Comparison of ENCODE assay signal across 1 cellular context in the genomic region with DNA sequence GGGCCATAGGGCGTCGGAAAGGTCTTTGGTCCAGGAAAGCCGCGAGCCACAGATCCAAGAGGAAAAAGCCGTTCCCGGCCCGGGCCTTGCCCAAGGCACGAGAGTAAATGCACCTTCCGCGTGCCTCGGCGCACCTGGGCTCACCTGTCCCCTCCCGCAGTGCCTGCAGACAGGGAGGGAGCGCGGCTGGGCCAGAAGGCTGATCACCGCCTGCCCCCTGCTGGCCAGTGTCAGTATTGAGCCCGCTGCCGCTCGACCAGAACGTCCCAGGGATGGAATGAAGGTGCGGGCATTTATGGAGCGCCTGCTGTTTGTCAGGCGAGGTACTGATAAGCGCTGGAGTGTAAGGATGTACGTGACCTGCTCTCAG.
TF ChIP-seq lines count a peak whose summit lies in the region.

No MANE protein-coding gene starts in this region.

TF ChIP-seq in GM12878, 131 proteins besides CTCF, POLR2A, EP300 and RAD21 (continued from another document and continues in another):
- TF ChIP-seq, protein P1, sequence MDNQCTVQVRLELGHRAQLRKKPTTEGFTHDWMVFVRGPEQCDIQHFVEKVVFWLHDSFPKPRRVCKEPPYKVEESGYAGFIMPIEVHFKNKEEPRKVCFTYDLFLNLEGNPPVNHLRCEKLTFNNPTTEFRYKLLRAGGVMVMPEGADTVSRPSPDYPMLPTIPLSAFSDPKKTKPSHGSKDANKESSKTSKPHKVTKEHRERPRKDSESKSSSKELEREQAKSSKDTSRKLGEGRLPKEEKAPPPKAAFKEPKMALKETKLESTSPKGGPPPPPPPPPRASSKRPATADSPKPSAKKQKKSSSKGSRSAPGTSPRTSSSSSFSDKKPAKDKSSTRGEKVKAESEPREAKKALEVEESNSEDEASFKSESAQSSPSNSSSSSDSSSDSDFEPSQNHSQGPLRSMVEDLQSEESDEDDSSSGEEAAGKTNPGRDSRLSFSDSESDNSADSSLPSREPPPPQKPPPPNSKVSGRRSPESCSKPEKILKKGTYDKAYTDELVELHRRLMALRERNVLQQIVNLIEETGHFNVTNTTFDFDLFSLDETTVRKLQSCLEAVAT (IDR thresholded peaks at IDR 0.05), result 0 out of 2 replicates have a peak, but pooled peaks have one; percentile 17
- TF ChIP-seq YY1 (IDR thresholded peaks at IDR 0.05; ENCODE audit: low read depth, low read length), result peak; percentile 77
- no peak for TF ChIP-seq POLR2AphosphoS2 (IDR thresholded peaks at IDR 0.05; ENCODE audit: low read depth, low read length)
- TF ChIP-seq CHD4 (IDR thresholded peaks at IDR 0.05), result no peak
- 0 out of 2 replicates have a peak, but pooled peaks have one; percentile 19 for TF ChIP-seq TCF3 (IDR thresholded peaks at IDR 0.05; ENCODE audit: borderline replicate concordance, insufficient read depth, low read depth, low read length)
- TF ChIP-seq NBN (IDR thresholded peaks at IDR 0.05), result 0 out of 2 replicates have a peak, but pooled peaks have one; percentile 45
- TF ChIP-seq, protein P2, sequence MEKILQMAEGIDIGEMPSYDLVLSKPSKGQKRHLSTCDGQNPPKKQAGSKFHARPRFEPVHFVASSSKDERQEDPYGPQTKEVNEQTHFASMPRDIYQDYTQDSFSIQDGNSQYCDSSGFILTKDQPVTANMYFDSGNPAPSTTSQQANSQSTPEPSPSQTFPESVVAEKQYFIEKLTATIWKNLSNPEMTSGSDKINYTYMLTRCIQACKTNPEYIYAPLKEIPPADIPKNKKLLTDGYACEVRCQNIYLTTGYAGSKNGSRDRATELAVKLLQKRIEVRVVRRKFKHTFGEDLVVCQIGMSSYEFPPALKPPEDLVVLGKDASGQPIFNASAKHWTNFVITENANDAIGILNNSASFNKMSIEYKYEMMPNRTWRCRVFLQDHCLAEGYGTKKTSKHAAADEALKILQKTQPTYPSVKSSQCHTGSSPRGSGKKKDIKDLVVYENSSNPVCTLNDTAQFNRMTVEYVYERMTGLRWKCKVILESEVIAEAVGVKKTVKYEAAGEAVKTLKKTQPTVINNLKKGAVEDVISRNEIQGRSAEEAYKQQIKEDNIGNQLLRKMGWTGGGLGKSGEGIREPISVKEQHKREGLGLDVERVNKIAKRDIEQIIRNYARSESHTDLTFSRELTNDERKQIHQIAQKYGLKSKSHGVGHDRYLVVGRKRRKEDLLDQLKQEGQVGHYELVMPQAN (conservative IDR thresholded peaks at IDR 0.05), result no peak
- TF ChIP-seq NRF1 (conservative IDR thresholded peaks at IDR 0.05; ENCODE audit: low read depth, low read length), result no peak
- no peak for TF ChIP-seq JUNB (IDR thresholded peaks at IDR 0.05)
- TF ChIP-seq RELA (IDR thresholded peaks at IDR 0.05; ENCODE audit: borderline replicate concordance, partially characterized antibody), result peak; percentile 15
- TF ChIP-seq SMARCA5 (IDR thresholded peaks at IDR 0.05), result peak; percentile 85
- TF ChIP-seq HCFC1 (IDR thresholded peaks at IDR 0.05; ENCODE audit: low read length), result 0 out of 2 replicates have a peak, but pooled peaks have one; percentile 12
- TF ChIP-seq IRF4 (IDR thresholded peaks at IDR 0.05; ENCODE audit: low read depth, low read length), result no peak
- 0 out of 2 replicates have a peak, but pooled peaks have one; percentile 70 for TF ChIP-seq RB1 (IDR thresholded peaks at IDR 0.05; ENCODE audit: borderline replicate concordance)
- TF ChIP-seq, protein P3, sequence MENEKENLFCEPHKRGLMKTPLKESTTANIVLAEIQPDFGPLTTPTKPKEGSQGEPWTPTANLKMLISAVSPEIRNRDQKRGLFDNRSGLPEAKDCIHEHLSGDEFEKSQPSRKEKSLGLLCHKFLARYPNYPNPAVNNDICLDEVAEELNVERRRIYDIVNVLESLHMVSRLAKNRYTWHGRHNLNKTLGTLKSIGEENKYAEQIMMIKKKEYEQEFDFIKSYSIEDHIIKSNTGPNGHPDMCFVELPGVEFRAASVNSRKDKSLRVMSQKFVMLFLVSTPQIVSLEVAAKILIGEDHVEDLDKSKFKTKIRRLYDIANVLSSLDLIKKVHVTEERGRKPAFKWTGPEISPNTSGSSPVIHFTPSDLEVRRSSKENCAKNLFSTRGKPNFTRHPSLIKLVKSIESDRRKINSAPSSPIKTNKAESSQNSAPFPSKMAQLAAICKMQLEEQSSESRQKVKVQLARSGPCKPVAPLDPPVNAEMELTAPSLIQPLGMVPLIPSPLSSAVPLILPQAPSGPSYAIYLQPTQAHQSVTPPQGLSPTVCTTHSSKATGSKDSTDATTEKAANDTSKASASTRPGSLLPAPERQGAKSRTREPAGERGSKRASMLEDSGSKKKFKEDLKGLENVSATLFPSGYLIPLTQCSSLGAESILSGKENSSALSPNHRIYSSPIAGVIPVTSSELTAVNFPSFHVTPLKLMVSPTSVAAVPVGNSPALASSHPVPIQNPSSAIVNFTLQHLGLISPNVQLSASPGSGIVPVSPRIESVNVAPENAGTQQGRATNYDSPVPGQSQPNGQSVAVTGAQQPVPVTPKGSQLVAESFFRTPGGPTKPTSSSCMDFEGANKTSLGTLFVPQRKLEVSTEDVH (IDR thresholded peaks at IDR 0.05; ENCODE audit: low read depth, partially characterized antibody), result no peak
- 0 out of 2 replicates have a peak, but pooled peaks have one; percentile 36 for TF ChIP-seq PAX5 (IDR thresholded peaks at IDR 0.05; ENCODE audit: borderline replicate concordance, low read depth, low read length)
- TF ChIP-seq ZNF207 (IDR thresholded peaks at IDR 0.05; ENCODE audit: borderline replicate concordance), result 0 out of 2 replicates have a peak, but pooled peaks have one; percentile 55
- TF ChIP-seq SMC3 (IDR thresholded peaks at IDR 0.05; ENCODE audit: borderline replicate concordance, low read length), result peak; percentile 97
- TF ChIP-seq POU2F2 (IDR thresholded peaks at IDR 0.05; ENCODE audit: borderline replicate concordance, low read depth, low read length), result peak; percentile 32; the same call in 1 of the 3 replicates
- TF ChIP-seq GABPA (IDR thresholded peaks at IDR 0.05; ENCODE audit: low read depth), result no peak
- TF ChIP-seq ESRRA (IDR thresholded peaks at IDR 0.05; ENCODE audit: low read length), result peak; percentile 38; the same call in 1 of the 2 replicates
- TF ChIP-seq, protein P4, sequence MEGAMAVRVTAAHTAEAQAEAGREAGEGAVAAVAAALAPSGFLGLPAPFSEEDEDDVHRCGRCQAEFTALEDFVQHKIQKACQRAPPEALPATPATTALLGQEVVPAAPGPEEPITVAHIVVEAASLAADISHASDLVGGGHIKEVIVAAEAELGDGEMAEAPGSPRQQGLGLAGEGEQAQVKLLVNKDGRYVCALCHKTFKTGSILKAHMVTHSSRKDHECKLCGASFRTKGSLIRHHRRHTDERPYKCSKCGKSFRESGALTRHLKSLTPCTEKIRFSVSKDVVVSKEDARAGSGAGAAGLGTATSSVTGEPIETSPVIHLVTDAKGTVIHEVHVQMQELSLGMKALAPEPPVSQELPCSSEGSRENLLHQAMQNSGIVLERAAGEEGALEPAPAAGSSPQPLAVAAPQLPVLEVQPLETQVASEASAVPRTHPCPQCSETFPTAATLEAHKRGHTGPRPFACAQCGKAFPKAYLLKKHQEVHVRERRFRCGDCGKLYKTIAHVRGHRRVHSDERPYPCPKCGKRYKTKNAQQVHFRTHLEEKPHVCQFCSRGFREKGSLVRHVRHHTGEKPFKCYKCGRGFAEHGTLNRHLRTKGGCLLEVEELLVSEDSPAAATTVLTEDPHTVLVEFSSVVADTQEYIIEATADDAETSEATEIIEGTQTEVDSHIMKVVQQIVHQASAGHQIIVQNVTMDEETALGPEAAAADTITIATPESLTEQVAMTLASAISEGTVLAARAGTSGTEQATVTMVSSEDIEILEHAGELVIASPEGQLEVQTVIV (IDR thresholded peaks at IDR 0.05; ENCODE audit: borderline replicate concordance, partially characterized antibody), result no peak
- no peak for TF ChIP-seq TAF1 (IDR thresholded peaks at IDR 0.05; ENCODE audit: borderline replicate concordance, low read depth, low read length)
- TF ChIP-seq, protein P5, sequence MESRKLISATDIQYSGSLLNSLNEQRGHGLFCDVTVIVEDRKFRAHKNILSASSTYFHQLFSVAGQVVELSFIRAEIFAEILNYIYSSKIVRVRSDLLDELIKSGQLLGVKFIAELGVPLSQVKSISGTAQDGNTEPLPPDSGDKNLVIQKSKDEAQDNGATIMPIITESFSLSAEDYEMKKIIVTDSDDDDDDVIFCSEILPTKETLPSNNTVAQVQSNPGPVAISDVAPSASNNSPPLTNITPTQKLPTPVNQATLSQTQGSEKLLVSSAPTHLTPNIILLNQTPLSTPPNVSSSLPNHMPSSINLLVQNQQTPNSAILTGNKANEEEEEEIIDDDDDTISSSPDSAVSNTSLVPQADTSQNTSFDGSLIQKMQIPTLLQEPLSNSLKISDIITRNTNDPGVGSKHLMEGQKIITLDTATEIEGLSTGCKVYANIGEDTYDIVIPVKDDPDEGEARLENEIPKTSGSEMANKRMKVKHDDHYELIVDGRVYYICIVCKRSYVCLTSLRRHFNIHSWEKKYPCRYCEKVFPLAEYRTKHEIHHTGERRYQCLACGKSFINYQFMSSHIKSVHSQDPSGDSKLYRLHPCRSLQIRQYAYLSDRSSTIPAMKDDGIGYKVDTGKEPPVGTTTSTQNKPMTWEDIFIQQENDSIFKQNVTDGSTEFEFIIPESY (IDR thresholded peaks at IDR 0.05), result 0 out of 2 replicates have a peak, but pooled peaks have one; percentile 21
- TF ChIP-seq, protein P6, sequence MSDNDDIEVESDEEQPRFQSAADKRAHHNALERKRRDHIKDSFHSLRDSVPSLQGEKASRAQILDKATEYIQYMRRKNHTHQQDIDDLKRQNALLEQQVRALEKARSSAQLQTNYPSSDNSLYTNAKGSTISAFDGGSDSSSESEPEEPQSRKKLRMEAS (IDR thresholded peaks at IDR 0.05; ENCODE audit: low read depth, low read length), result no peak
- no peak for TF ChIP-seq RUNX3 (IDR thresholded peaks at IDR 0.05; ENCODE audit: low read length)
- TF ChIP-seq, protein P7, sequence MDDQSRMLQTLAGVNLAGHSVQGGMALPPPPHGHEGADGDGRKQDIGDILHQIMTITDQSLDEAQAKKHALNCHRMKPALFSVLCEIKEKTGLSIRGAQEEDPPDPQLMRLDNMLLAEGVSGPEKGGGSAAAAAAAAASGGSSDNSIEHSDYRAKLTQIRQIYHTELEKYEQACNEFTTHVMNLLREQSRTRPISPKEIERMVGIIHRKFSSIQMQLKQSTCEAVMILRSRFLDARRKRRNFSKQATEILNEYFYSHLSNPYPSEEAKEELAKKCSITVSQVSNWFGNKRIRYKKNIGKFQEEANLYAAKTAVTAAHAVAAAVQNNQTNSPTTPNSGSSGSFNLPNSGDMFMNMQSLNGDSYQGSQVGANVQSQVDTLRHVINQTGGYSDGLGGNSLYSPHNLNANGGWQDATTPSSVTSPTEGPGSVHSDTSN (IDR thresholded peaks at IDR 0.05; ENCODE audit: insufficient replicate concordance, low read depth, low read length), result no peak
- no peak for TF ChIP-seq SREBF2 (IDR thresholded peaks at IDR 0.05; ENCODE audit: low read length)
- TF ChIP-seq MEF2B (IDR thresholded peaks at IDR 0.05; ENCODE audit: partially characterized antibody, poor library complexity, severe bottlenecking), result no peak
- TF ChIP-seq, protein P8, sequence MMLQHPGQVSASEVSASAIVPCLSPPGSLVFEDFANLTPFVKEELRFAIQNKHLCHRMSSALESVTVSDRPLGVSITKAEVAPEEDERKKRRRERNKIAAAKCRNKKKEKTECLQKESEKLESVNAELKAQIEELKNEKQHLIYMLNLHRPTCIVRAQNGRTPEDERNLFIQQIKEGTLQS (IDR thresholded peaks at IDR 0.05; ENCODE audit: borderline replicate concordance, extremely low read depth, low read depth, low read length), result no peak
- no peak for TF ChIP-seq GATAD2B (conservative IDR thresholded peaks at IDR 0.05; ENCODE audit: low read depth)
- no peak for TF ChIP-seq WRNIP1 (IDR thresholded peaks at IDR 0.05; ENCODE audit: borderline replicate concordance, low read depth, low read length)
- TF ChIP-seq CHD2 (IDR thresholded peaks at IDR 0.05; ENCODE audit: borderline replicate concordance, low read depth, low read length), result peak; percentile 15; the same call in 1 of the 2 replicates
- TF ChIP-seq ZNF24 (IDR thresholded peaks at IDR 0.05), result 0 out of 2 replicates have a peak, but pooled peaks have one; percentile 41
- TF ChIP-seq ETV6 (conservative IDR thresholded peaks at IDR 0.05 in 1 of 2, IDR thresholded peaks at IDR 0.05 in 1 of 2; ENCODE audit: borderline replicate concordance in 1 of 2, low read depth in 1 of 2), result 0 out of 4 replicates have a peak, but pooled peaks of 1 of the 2 experiments have one; percentile 39
- TF ChIP-seq ASH2L (IDR thresholded peaks at IDR 0.05; ENCODE audit: borderline replicate concordance, low read depth), result no peak
- no peak for TF ChIP-seq NFXL1 (IDR thresholded peaks at IDR 0.05; ENCODE audit: borderline replicate concordance)
- no peak for TF ChIP-seq CBFB (IDR thresholded peaks at IDR 0.05; ENCODE audit: low read depth)
- TF ChIP-seq, protein P9, sequence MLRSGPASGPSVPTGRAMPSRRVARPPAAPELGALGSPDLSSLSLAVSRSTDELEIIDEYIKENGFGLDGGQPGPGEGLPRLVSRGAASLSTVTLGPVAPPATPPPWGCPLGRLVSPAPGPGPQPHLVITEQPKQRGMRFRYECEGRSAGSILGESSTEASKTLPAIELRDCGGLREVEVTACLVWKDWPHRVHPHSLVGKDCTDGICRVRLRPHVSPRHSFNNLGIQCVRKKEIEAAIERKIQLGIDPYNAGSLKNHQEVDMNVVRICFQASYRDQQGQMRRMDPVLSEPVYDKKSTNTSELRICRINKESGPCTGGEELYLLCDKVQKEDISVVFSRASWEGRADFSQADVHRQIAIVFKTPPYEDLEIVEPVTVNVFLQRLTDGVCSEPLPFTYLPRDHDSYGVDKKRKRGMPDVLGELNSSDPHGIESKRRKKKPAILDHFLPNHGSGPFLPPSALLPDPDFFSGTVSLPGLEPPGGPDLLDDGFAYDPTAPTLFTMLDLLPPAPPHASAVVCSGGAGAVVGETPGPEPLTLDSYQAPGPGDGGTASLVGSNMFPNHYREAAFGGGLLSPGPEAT (IDR thresholded peaks at IDR 0.05; ENCODE audit: low read depth), result no peak
- TF ChIP-seq CBX3 (IDR thresholded peaks at IDR 0.05; ENCODE audit: borderline replicate concordance, low read depth), result no peak
- TF ChIP-seq ZNF274 (IDR thresholded peaks at IDR 0.05; ENCODE audit: insufficient read depth, insufficient read length), result no peak
- 0 out of 2 replicates have a peak, but pooled peaks have one; percentile 29 for TF ChIP-seq IKZF1 (conservative IDR thresholded peaks at IDR 0.05)
- 0 out of 2 replicates have a peak, but pooled peaks have one; percentile 72 for TF ChIP-seq STAT1 (conservative IDR thresholded peaks at IDR 0.05)
- TF ChIP-seq BHLHE40 (IDR thresholded peaks at IDR 0.05; ENCODE audit: borderline replicate concordance in 1 of 2, low read depth in 2 of 2, low read length in 1 of 2), result peak; percentile 21 to 46; a peak in 1 of 4 replicates
- TF ChIP-seq, protein P10, sequence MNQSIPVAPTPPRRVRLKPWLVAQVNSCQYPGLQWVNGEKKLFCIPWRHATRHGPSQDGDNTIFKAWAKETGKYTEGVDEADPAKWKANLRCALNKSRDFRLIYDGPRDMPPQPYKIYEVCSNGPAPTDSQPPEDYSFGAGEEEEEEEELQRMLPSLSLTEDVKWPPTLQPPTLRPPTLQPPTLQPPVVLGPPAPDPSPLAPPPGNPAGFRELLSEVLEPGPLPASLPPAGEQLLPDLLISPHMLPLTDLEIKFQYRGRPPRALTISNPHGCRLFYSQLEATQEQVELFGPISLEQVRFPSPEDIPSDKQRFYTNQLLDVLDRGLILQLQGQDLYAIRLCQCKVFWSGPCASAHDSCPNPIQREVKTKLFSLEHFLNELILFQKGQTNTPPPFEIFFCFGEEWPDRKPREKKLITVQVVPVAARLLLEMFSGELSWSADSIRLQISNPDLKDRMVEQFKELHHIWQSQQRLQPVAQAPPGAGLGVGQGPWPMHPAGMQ (IDR thresholded peaks at IDR 0.05; ENCODE audit: borderline replicate concordance), result no peak
- TF ChIP-seq STAT3 (IDR thresholded peaks at IDR 0.05; ENCODE audit: low read depth, low read length), result no peak
- TF ChIP-seq KDM1A (IDR thresholded peaks at IDR 0.05; ENCODE audit: borderline replicate concordance), result no peak
- no peak for TF ChIP-seq ZNF217 (IDR thresholded peaks at IDR 0.05)
